In the genomic region with DNA sequence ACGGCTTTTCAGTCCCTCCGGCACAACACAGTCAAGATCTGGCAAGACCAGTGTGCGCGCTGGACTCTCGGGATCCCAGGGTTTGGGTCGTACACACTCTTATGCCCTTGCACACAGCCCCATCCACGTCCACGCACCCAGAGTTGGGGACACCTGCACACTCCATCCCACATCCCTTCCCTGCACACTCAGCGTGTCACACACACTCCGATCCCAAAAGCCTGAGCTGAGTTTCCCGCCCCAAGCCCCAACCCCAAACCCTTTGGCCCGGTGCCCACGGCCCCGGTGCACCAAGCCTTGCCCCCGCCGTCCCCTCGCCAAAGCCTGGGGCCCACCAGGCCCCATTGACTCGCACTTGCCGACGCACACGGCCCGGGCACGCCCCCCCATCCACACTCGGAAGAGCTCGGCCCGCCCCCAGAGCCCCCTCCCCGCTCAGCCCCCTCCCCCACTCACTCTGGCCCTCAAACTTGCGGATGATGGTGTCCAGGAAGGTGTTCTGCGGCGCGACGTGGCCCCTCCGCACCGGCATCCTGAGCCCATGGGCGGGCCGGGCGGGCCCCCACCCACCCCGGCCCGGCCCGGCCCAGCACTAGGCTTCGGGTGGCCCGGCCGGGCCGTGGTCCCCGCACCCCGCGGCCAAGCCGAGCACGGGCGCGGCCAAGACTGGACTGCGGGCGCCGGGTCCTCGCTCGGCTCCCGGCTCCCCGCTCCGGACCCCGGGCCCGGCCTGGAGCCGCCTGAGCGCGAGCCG, we compare ENCODE assay signal across 9 cellular contexts. TPM values are rescaled to one million over a fixed set of nuclear protein-coding genes. Genes with fewer than 3 reads are reported as not detected.
DNase-seq lines count a peak whose midpoint lies in the region; ATAC-seq and TF ChIP-seq lines count a peak whose summit lies in the region.
"Had no signal": no experiment of that assay in that cellular context is flagged by ENCODE, and none has a peak within 500 bp of the region (broad histone marks: within the 10 kb centered on the region; RNA-seq: fewer than 3 reads in every experiment).

No MANE protein-coding gene starts in this region.

- no peak for DNase-seq in activated naive CD4-positive, alpha-beta T cell treated with anti-CD3 and anti-CD28 coated beads for 36 hours
- no peak for DNase-seq in activated naive CD4-positive, alpha-beta T cell treated with anti-CD3 and anti-CD28 coated beads, Interleukin-2, amount 50 U/mL, for 16 hours
- DNase-seq in transverse colon: no peak
- no peak for DNase-seq in NCI-H446 (lab: John Stamatoyannopoulos, UW)

- TF ChIP-seq POLR2A in transverse colon (IDR thresholded peaks at IDR 0.05): no peak

- ATAC-seq in HG03196 (IDR thresholded peaks at IDR 0.05; ENCODE audit: unreplicated experiment) (no peak), GM18870 (IDR thresholded peaks at IDR 0.05; ENCODE audit: unreplicated experiment) (no peak)

- TF ChIP-seq CTCF in VCaP (conservative IDR thresholded peaks at IDR 0.05) (no peak), transverse colon (IDR thresholded peaks at IDR 0.05) (no peak)

- no peak overlapping the region for H3K27ac Mint-ChIP-seq in activated naive CD4-positive, alpha-beta T cell treated with anti-CD3 and anti-CD28 coated beads for 36 hours

- CTCF ChIA-PET in activated naive CD4-positive, alpha-beta T cell treated with anti-CD3 and anti-CD28 coated beads for 36 hours (lab: Charles Lee): interaction anchor here (0.8 to 1.4 kb wide), 2 partner anchors 8 to 10 kb away, joined by 4 to 8 read pairs; no protein-coding TSS in a partner anchor

- peaks cover 53% of the 10 kb centered on the region for H3K27me3 ChIP-seq in iPS-18a (ENCODE audit: control insufficient read depth, insufficient read depth, low read length)
- peaks cover 55% of the 10 kb centered on the region for H3K27me3 ChIP-seq in transverse colon

- H3K4me1 ChIP-seq in iPS-18a (ENCODE audit: control insufficient read depth, low read depth, low read length) (peaks cover 42% of the 10 kb centered on the region), transverse colon (peaks cover 36 to 68% (median 51%) of the 10 kb centered on the region in 4 donors)

- 16% methylated on average over 21 of the region's 65 CpGs; no CpG with 5 or more reads in 1 of the 2 donors for WGBS in transverse colon (ENCODE audit: low coverage in 1 of 2), 2 donors

- H3K4me3 Mint-ChIP-seq in activated naive CD4-positive, alpha-beta T cell treated with anti-CD3 and anti-CD28 coated beads for 36 hours: peak overlapping the region; percentile 68

- peaks cover 27% of the 10 kb centered on the region for H3K4me1 Mint-ChIP-seq in activated naive CD4-positive, alpha-beta T cell treated with anti-CD3 and anti-CD28 coated beads for 36 hours (ENCODE audit: low read depth)

- no peak for TF ChIP-seq EP300 in transverse colon (IDR thresholded peaks at IDR 0.05; ENCODE audit: low read depth)

- H3K4me3 ChIP-seq in iPS-18a (ENCODE audit: low read length): peak overlapping the region; percentile 59
- H3K4me3 ChIP-seq in transverse colon: peak overlapping the region; percentile 29 to 48 (median 40)

- H3K36me3 Mint-ChIP-seq in activated naive CD4-positive, alpha-beta T cell treated with anti-CD3 and anti-CD28 coated beads for 36 hours (ENCODE audit: low read depth): no peaks in the 10 kb centered on the region

- H3K9ac ChIP-seq in iPS-18a (ENCODE audit: low read length): no peak overlapping the region

- intact Hi-C loops in activated naive CD4-positive, alpha-beta T cell treated with anti-CD3 and anti-CD28 coated beads for 36 hours (cut with micrococcal nuclease): no loop called here
- intact Hi-C loops in transverse colon (cut with DNase I; ENCODE audit: low total_unique reads): no loop called here

- H3K9me3 ChIP-seq in iPS-18a (ENCODE audit: control insufficient read depth, low read depth, low read length) (no peaks in the 10 kb centered on the region), transverse colon (no peaks in the 10 kb centered on the region)

- H3K27me3 Mint-ChIP-seq in activated naive CD4-positive, alpha-beta T cell treated with anti-CD3 and anti-CD28 coated beads for 36 hours (ENCODE audit: low read depth): peaks cover 41% of the 10 kb centered on the region

- no peaks in the 10 kb centered on the region for H3K36me3 ChIP-seq in iPS-18a (ENCODE audit: control insufficient read depth, low read depth, low read length)
- no peaks in the 10 kb centered on the region for H3K36me3 ChIP-seq in transverse colon

- H3K9me3 Mint-ChIP-seq in activated naive CD4-positive, alpha-beta T cell treated with anti-CD3 and anti-CD28 coated beads for 36 hours: no peaks in the 10 kb centered on the region

- in situ Hi-C loops in transverse colon (cut with MboI; ENCODE audit: low pct_ligation_motif_present in 1 of 4, low pct_unique_long_range_greater_than_20kb in 1 of 4, low sequenced_read_pairs in 3 of 4): loop anchor here in 3 of 4 donors (25.0 kb wide), 3 partner anchors 90 to 540 kb away; no protein-coding TSS in a partner anchor

- H3K27ac ChIP-seq in VCaP (peak overlapping the region; percentile 100), iPS-18a (ENCODE audit: low read length) (no peak overlapping the region), transverse colon (peak overlapping the region; percentile 61 to 94 (median 84))

RNA-seq across cellular contexts. Expression of a gene that starts 0.6 kb away (rescaled TPM):
- under 1 TPM; 0.17 to 0.19 TPM for total RNA-seq in activated naive CD4-positive, alpha-beta T cell treated with anti-CD3 and anti-CD28 coated beads for 36 hours
- 10 to 100 TPM in 3 of 4 donors, 1 to 10 TPM in 1; 9.5 to 39.0 (median 19.3) TPM for total RNA-seq in transverse colon
- total RNA-seq: glomerular endothelial cell had no signal

RNA-seq across cellular contexts. Expression of a gene that starts 13.3 kb away (rescaled TPM):
- total RNA-seq in activated naive CD4-positive, alpha-beta T cell treated with anti-CD3 and anti-CD28 coated beads for 36 hours: 1 to 10 TPM; 7.1 to 9.2 TPM
- 10 to 100 TPM in 2 of 4 donors, 1 to 10 TPM in 2; 2.5 to 34.2 (median 7.0) TPM for total RNA-seq in transverse colon

RNA-seq across cellular contexts. Expression of a gene that starts 46.7 kb away (rescaled TPM):
- total RNA-seq in activated naive CD4-positive, alpha-beta T cell treated with anti-CD3 and anti-CD28 coated beads for 36 hours: 1 to 10 TPM; 2.8 to 4.0 TPM
- 1 to 10 TPM in 1 of 4 donors, not detected in 3; 1.1 TPM for total RNA-seq in transverse colon
- total RNA-seq: glomerular endothelial cell had no signal

RNA-seq across cellular contexts. Expression of a gene that starts 50.7 kb away (rescaled TPM):
- total RNA-seq in activated naive CD4-positive, alpha-beta T cell treated with anti-CD3 and anti-CD28 coated beads for 36 hours: 10 to 100 TPM; 41.3 to 47.8 TPM
- 10 to 100 TPM; 33.3 to 76.4 (median 51.4) TPM for total RNA-seq in transverse colon

Comparison
In these comparisons a context has a peak if more than half of its experiments do, and no peak if none do; other contexts are left out.
1. RNA of a gene that starts 0.6 kb away (total RNA-seq): 9.5 to 39.0 TPM in transverse colon; 0.17 to 0.19 TPM in activated naive CD4-positive, alpha-beta T cell treated with anti-CD3 and anti-CD28 coated beads for 36 hours; every median in the first group is over 4 times any median in the second.